ENCODE assay signal across 8 cellular contexts in the genomic region with DNA sequence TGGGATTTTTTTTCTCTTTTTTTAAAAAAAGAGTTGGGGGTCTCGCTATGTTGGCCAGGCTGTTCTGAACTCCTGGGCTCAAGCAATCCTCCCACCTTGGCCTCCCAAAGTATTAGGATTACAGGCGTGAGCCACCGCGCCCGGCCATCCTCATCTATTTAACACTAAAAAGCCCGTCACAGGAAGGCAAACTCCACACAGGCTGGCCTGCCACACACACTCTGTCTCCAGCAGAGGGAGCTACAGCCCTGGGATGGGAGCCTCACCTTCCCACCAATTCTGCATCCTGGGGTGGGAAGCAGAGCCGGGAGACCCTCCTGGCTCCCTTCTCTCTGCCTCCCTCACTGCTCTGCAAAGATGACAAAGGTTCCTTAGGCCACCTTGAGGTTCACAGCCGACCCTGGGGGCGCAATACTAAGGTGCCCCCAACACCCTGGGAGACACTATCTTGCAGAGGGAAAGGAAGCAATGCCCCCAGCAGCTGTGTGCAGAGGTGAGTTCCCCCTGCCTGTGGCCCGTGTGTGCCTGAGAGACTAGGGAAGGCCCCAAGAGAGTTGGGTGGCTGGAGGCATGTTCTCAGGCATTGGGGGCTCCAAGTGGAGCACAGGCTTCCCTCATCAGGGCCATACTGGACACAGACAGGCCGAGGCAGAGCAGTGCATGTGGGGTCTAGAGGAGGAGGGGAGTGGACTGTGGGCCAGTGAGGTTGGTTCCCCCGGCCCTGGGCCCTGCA. TPM values are rescaled to one million over a fixed set of nuclear protein-coding genes. Genes with fewer than 3 reads are reported as not detected.
DNase-seq lines count a peak whose midpoint lies in the region; ATAC-seq and TF ChIP-seq lines count a peak whose summit lies in the region.

No MANE protein-coding gene starts in this region.

- H2AFZ ChIP-seq in OCI-LY1 (ENCODE audit: low read length) = no peak overlapping the region

- no peaks in the 10 kb centered on the region for H3K9me3 ChIP-seq in OCI-LY1 (ENCODE audit: low read length)
- H3K9me3 ChIP-seq in mesodermal cell (ENCODE audit: control insufficient read depth, low read length) = no peaks in the 10 kb centered on the region

- H3K27me3 ChIP-seq in OCI-LY1 (ENCODE audit: insufficient read depth, low read length) = no peaks in the 10 kb centered on the region

- peaks cover 16% of the 10 kb centered on the region for H3K36me3 Mint-ChIP-seq in chondrocyte (ENCODE audit: low read depth)

- no peaks in the 10 kb centered on the region for H3K79me2 ChIP-seq in OCI-LY1 (ENCODE audit: insufficient read depth, low read length)

- no peak overlapping the region for H3K9ac ChIP-seq in OCI-LY1 (ENCODE audit: low read length)

- H3K4me3 Mint-ChIP-seq in chondrocyte (ENCODE audit: unreplicated experiment) = no peak overlapping the region

- H3K27ac Mint-ChIP-seq in chondrocyte (ENCODE audit: unreplicated experiment) = no peak overlapping the region

- DNase-seq in AG08396 (ENCODE audit: low spot score) = peak; percentile 73
- peak; percentile 42 for DNase-seq in GM12865 (ENCODE audit: low read depth)
- DNase-seq in chondrocyte (ENCODE audit: low spot score) = peak; percentile 60

- H3F3A ChIP-seq in OCI-LY1 (ENCODE audit: insufficient read depth, low read length) = no peaks in the 10 kb centered on the region

- H4K20me1 ChIP-seq in OCI-LY1 (ENCODE audit: insufficient read depth, low read length) = no peaks in the 10 kb centered on the region

- no peaks in the 10 kb centered on the region for H3K9me3 Mint-ChIP-seq in chondrocyte (ENCODE audit: low read depth)

- TF ChIP-seq CTCF in GM12865 (IDR thresholded peaks at IDR 0.05; ENCODE audit: insufficient read depth, low read depth, low read length, missing control alignments) = peak; percentile 79
- peak; percentile 87 for TF ChIP-seq CTCF in OCI-LY1 (IDR thresholded peaks at IDR 0.05; ENCODE audit: low read length)
- TF ChIP-seq CTCF in chondrocyte (IDR thresholded peaks at IDR 0.05) = peak; percentile 86

- no peaks in the 10 kb centered on the region for H3K4me1 Mint-ChIP-seq in chondrocyte (ENCODE audit: low read depth)

- H3K27me3 Mint-ChIP-seq in chondrocyte (ENCODE audit: low read depth) = no peaks in the 10 kb centered on the region

- H3K4me2 ChIP-seq in OCI-LY1 (ENCODE audit: low read length) = no peak overlapping the region

- H3K36me3 ChIP-seq in OCI-LY1 (ENCODE audit: insufficient read depth, low read length) = peaks cover 73% of the 10 kb centered on the region
- peaks cover 95% of the 10 kb centered on the region for H3K36me3 ChIP-seq in mesodermal cell (ENCODE audit: control insufficient read depth, insufficient read depth, low read length)

- no peak for ATAC-seq in HG02798 (IDR thresholded peaks at IDR 0.05; ENCODE audit: poor library complexity, unreplicated experiment)
- ATAC-seq in HG03139 (IDR thresholded peaks at IDR 0.05; ENCODE audit: unreplicated experiment) = no peak
- ATAC-seq in GM21367 (IDR thresholded peaks at IDR 0.05; ENCODE audit: unreplicated experiment) = no peak

- H3K9me2 ChIP-seq in OCI-LY1 (ENCODE audit: low read depth, low read length) = no peaks in the 10 kb centered on the region

- H3K4me3 ChIP-seq in GM12865 (ENCODE audit: low read depth, low read length) (no peak overlapping the region), OCI-LY1 (ENCODE audit: low read depth, low read length, poor library complexity, severe bottlenecking) (no peak overlapping the region), mesodermal cell (ENCODE audit: extremely low read depth, insufficient read depth, low read length, poor library complexity, severe bottlenecking) (no peak overlapping the region)

- H3K27ac ChIP-seq in OCI-LY1 (ENCODE audit: low read depth, low read length, poor library complexity, severe bottlenecking) (no peak overlapping the region), mesodermal cell (ENCODE audit: low read depth, low read length, severe bottlenecking) (peak overlapping the region; percentile 16)

- WGBS in mesodermal cell (ENCODE audit: insufficient coverage in 2 of 2), 2 experiments = 68 to 80% methylated on average over 7 of the region's 12 CpGs

- H3K4me1 ChIP-seq in OCI-LY1 (ENCODE audit: insufficient read depth, low read length, severe bottlenecking) = no peaks in the 10 kb centered on the region
- no peaks in the 10 kb centered on the region for H3K4me1 ChIP-seq in mesodermal cell (ENCODE audit: control insufficient read depth, insufficient read depth, low read length, poor library complexity, severe bottlenecking)

RNA-seq across cellular contexts. Expression of a gene that starts 27.4 kb away (rescaled TPM):
- 47.1 to 75.4 TPM (median 68.0 TPM) in 3 replicates for total RNA-seq in chondrocyte
- polyA plus RNA-seq in mesodermal cell (2013, experiment 1 of 2) = 40.1 TPM
- 36.8 TPM for polyA plus RNA-seq in mesodermal cell (2013, experiment 2 of 2)

RNA-seq across cellular contexts. Expression of a gene that starts 34.6 kb away (rescaled TPM):
- 67.9 to 80.5 TPM (median 71.9 TPM) in 3 replicates for total RNA-seq in chondrocyte
- 135 TPM for polyA plus RNA-seq in mesodermal cell (2013, experiment 1 of 2)
- 121 TPM for polyA plus RNA-seq in mesodermal cell (2013, experiment 2 of 2)

RNA-seq across cellular contexts. Expression of a gene that starts 44.9 kb away (rescaled TPM):
- 21.8 to 41.5 TPM (median 36.0 TPM) in 3 replicates for total RNA-seq in chondrocyte
- polyA plus RNA-seq in mesodermal cell (2013, experiment 1 of 2) = 47.8 TPM
- polyA plus RNA-seq in mesodermal cell (2013, experiment 2 of 2) = 36.4 TPM

RNA-seq across cellular contexts. Expression of a gene that starts 50.7 kb away (rescaled TPM):
- 17.1 to 27.9 TPM (median 26.4 TPM) in 3 replicates for total RNA-seq in chondrocyte
- 32.0 TPM for polyA plus RNA-seq in mesodermal cell (2013, experiment 1 of 2)
- 26.5 TPM for polyA plus RNA-seq in mesodermal cell (2013, experiment 2 of 2)

RNA-seq across cellular contexts. Expression of a gene that starts 56.3 kb away (rescaled TPM):
- 8.1 to 11.6 TPM (median 11.2 TPM) in 3 replicates for total RNA-seq in chondrocyte
- polyA plus RNA-seq in mesodermal cell (2013, experiment 1 of 2) = 3.5 TPM
- polyA plus RNA-seq in mesodermal cell (2013, experiment 2 of 2) = 1.6 TPM
